In genomic region chr2:120503793-120504571, GRCh38 we compare ENCODE assay signal across 13 cellular contexts.
DNase-seq lines count a peak whose midpoint lies in the region; ATAC-seq, FAIRE-seq and TF ChIP-seq lines count a peak whose summit lies in the region.
"Had no signal": no experiment of that assay in that cellular context is flagged by ENCODE, and none has a peak within 500 bp of the region (broad histone marks: within the 10 kb centered on the region; RNA-seq: fewer than 3 reads in every experiment).

No MANE protein-coding gene starts in this region.

- no peaks in the 10 kb centered on the region for H3K4me1 Mint-ChIP-seq in CD8-positive, alpha-beta memory T cell

- no peaks in the 10 kb centered on the region for H3K9me3 Mint-ChIP-seq in CD8-positive, alpha-beta memory T cell
- H3K9me3 Mint-ChIP-seq: activated T-cell treated with anti-CD3 and anti-CD28 coated beads, Interleukin-2, amount 50 U/mL, for 72 hours had no signal

- H3K27me3 ChIP-seq in heart right ventricle = peaks cover 0 to 5% (median 0%) of the 10 kb centered on the region in 7 donors
- no peaks in the 10 kb centered on the region for H3K27me3 ChIP-seq in CD8-positive, alpha-beta memory T cell (ENCODE audit: insufficient read depth, low read length, poor library complexity, severe bottlenecking)
- H3K27me3 ChIP-seq: sigmoid colon had no signal

- H3K36me3 Mint-ChIP-seq in CD8-positive, alpha-beta memory T cell = no peaks in the 10 kb centered on the region

- peak; percentile 21 for DNase-seq in NCI-H2196 (lab: John Stamatoyannopoulos, UW; ENCODE audit: unreplicated experiment)
- no peak for DNase-seq in NCI-H2196 treated with DMSO at 0.1 percent for 48 hours (lab: John Stamatoyannopoulos, UW; ENCODE audit: unreplicated experiment)
- DNase-seq in RCC 7860 (ENCODE audit: low spot score) = peak; percentile 52
- peak; percentile 72 to 73 for DNase-seq in heart right ventricle
- DNase-seq in skeletal muscle cell (ENCODE audit: low read depth) = peak; percentile 15
- no peak for DNase-seq in CD8-positive, alpha-beta memory T cell
- DNase-seq: activated T-cell treated with anti-CD3 and anti-CD28 coated beads, Interleukin-2, amount 50 U/mL, for 72 hours; DMS79; NCI-H524; sigmoid colon had no signal

- H3K4me3 ChIP-seq in heart right ventricle (no peak overlapping the region), skeletal muscle cell (ENCODE audit: low read depth, low read length) (no peak overlapping the region)
- H3K4me3 ChIP-seq in CD8-positive, alpha-beta memory T cell (ENCODE audit: low read length) = no peak overlapping the region
- H3K4me3 ChIP-seq: A549, sigmoid colon had no signal

- H3K36me3 ChIP-seq in heart right ventricle = no peaks in the 10 kb centered on the region
- H3K36me3 ChIP-seq in CD8-positive, alpha-beta memory T cell (ENCODE audit: insufficient read depth, low read length) = no peaks in the 10 kb centered on the region
- H3K36me3 ChIP-seq: sigmoid colon had no signal

- H3K27ac ChIP-seq in heart right ventricle = peak overlapping the region in 9 of 10 donors; percentile 46 to 78 (median 60)
- H3K27ac ChIP-seq in CD8-positive, alpha-beta memory T cell (ENCODE audit: low read depth, low read length) = no peak overlapping the region
- H3K27ac ChIP-seq: A549, sigmoid colon had no signal

- H3K4me3 Mint-ChIP-seq in CD8-positive, alpha-beta memory T cell = no peak overlapping the region
- H3K4me3 Mint-ChIP-seq: activated T-cell treated with anti-CD3 and anti-CD28 coated beads, Interleukin-2, amount 50 U/mL, for 72 hours had no signal

- TF ChIP-seq CTCF in heart right ventricle (IDR thresholded peaks at IDR 0.05) = peak in 4 of 9 donors; percentile 15 to 50 (median 34)

- intact Hi-C loops in heart right ventricle (cut with DNase I) = loop anchor here in 3 of 10 donors (5.0 kb wide), 3 partner anchors 48 to 162 kb away; partner anchors contain the start of gene INHBB (in 1 of the 3)

- CTCF ChIA-PET in CD8-positive, alpha-beta memory T cell (lab: Charles Lee) = no interaction called here

- 59 to 73% methylated on average over 23 of the region's 23 CpGs for WGBS in heart right ventricle, 2 donors

- ATAC-seq in heart right ventricle = peak; percentile 66 to 96 (median 90)
- ATAC-seq in GM21367 (IDR thresholded peaks at IDR 0.05; ENCODE audit: unreplicated experiment) = no peak
- no peak for ATAC-seq in GM19023 (IDR thresholded peaks at IDR 0.05; ENCODE audit: unreplicated experiment)
- ATAC-seq: activated T-cell treated with anti-CD3 and anti-CD28 coated beads, Interleukin-2, amount 50 U/mL, for 72 hours had no signal

- H3K27ac Mint-ChIP-seq in CD8-positive, alpha-beta memory T cell = no peak overlapping the region
- H3K27ac Mint-ChIP-seq: activated T-cell treated with anti-CD3 and anti-CD28 coated beads, Interleukin-2, amount 50 U/mL, for 72 hours had no signal

- peaks cover 3 to 9% of the 10 kb centered on the region in 2 donors for H3K27me3 Mint-ChIP-seq in CD8-positive, alpha-beta memory T cell

- H3K4me1 ChIP-seq in heart right ventricle = peaks cover 0 to 21% (median 9%) of the 10 kb centered on the region in 9 donors
- no peaks in the 10 kb centered on the region for H3K4me1 ChIP-seq in CD8-positive, alpha-beta memory T cell (ENCODE audit: insufficient read depth, low read length)
- H3K4me1 ChIP-seq: A549, sigmoid colon had no signal

- FAIRE-seq in RCC 7860 (lab: Jason Lieb, UNC) = no peak
- FAIRE-seq: A549 had no signal

- H3K9me3 ChIP-seq in heart right ventricle = no peaks in the 10 kb centered on the region
- no peaks in the 10 kb centered on the region for H3K9me3 ChIP-seq in CD8-positive, alpha-beta memory T cell (ENCODE audit: low read length)
- H3K9me3 ChIP-seq: A549, sigmoid colon had no signal

- POLR2A ChIA-PET in CD8-positive, alpha-beta memory T cell (lab: Charles Lee) = no interaction called here

Comparison
In these comparisons a context has a peak if more than half of its experiments do, and no peak if none do; other contexts are left out.
1. DNase-seq: peak in NCI-H2196 (single experiment), RCC 7860 (single experiment), heart right ventricle (2 of 2) and skeletal muscle cell (single experiment); none in NCI-H2196 treated with DMSO at 0.1 percent for 48 hours (single experiment) and CD8-positive, alpha-beta memory T cell (0 of 5).
2. ATAC-seq: peak in heart right ventricle (8 of 8); none in GM21367 (single experiment) and GM19023 (single experiment).